In the genomic region with DNA sequence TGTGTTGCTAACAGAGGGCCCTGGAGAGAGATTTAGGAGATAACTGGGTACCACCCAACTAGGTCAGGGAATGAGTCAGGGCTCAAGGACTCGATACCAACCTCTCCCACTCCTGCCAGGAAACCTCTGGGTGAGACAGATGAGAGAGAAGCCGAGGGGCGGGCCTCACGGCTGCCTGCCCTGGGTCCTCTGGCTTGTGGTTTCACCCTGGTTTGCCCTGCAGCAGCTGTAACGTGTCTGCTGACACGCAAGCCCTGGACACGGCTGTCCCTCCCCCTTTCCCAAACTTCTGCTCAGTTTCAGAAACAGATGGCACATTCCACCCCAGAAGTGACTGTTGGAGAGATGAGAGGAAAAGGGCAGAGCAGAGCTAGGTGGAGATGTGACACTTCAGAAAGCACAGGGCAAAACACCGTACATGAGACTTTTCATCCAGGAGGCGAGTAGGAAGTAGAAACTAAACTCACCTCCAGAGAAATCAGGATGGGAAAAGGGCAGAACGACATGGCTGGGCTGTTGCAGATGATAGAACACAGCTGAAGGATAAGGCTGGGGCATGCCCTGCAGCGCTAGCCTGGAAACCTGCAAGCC, we compare ENCODE assay signal across 1 cellular context.
TF ChIP-seq lines count a peak whose summit lies in the region.

No MANE protein-coding gene starts in this region.

TF ChIP-seq in K562, 482 proteins besides CTCF, POLR2A, EP300 and RAD21:
- TF ChIP-seq, protein P1, sequence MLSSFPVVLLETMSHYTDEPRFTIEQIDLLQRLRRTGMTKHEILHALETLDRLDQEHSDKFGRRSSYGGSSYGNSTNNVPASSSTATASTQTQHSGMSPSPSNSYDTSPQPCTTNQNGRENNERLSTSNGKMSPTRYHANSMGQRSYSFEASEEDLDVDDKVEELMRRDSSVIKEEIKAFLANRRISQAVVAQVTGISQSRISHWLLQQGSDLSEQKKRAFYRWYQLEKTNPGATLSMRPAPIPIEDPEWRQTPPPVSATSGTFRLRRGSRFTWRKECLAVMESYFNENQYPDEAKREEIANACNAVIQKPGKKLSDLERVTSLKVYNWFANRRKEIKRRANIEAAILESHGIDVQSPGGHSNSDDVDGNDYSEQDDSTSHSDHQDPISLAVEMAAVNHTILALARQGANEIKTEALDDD (IDR thresholded peaks at IDR 0.05), result peak; percentile 26; the same call in 1 of the 2 replicates
